7 cellular contexts compared by ENCODE assay signal in genomic region chr3:17195856-17196604, GRCh38.
DNase-seq lines count a peak whose midpoint lies in the region; ATAC-seq lines count a peak whose summit lies in the region.

No MANE protein-coding gene starts in this region.

- DNase-seq in NCI-H226 (peak; percentile 68), left cardiac atrium (no peak), cortex of kidney (lab: John Stamatoyannopoulos, UW) (no peak), COR-L47 (lab: John Stamatoyannopoulos, UW) (no peak), HUDEP-2 (lab: John Stamatoyannopoulos, UW; ENCODE audit: unreplicated experiment in 76 of 76) (no peak)

- intact Hi-C loops in left cardiac atrium (cut with DNase I), result no loop called here

- peak; percentile 86 for ATAC-seq in GM18868 (IDR thresholded peaks at IDR 0.05; ENCODE audit: unreplicated experiment)
- ATAC-seq in HG02610 (IDR thresholded peaks at IDR 0.05; ENCODE audit: unreplicated experiment), result peak; percentile 81
- ATAC-seq in left cardiac atrium, result peak; percentile 34 to 50
